Comparison of ENCODE assay signal across 18 cellular contexts in the genomic region with DNA sequence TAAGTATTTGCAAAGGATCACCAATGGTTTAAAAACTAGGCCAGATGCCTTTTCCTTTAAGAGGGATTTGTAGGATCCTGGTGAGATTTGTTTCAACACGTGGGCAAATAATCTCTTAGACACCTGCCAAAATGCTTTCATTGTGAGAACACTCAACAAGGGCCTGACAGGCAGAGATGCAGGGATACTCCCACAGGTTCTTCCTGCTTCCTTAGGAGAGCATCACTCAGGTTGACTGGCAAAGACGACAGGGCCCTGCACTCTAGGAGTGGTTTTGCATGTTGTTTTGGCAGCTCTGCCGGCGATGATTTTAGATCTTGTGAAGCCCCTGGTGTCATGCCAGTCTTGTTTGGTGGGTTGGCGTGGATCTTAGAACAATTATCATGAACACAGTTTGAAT.
DNase-seq lines count a peak whose midpoint lies in the region; ATAC-seq, FAIRE-seq and TF ChIP-seq lines count a peak whose summit lies in the region.
"Had no signal": no experiment of that assay in that cellular context is flagged by ENCODE, and none has a peak within 500 bp of the region (broad histone marks: within the 10 kb centered on the region; RNA-seq: fewer than 3 reads in every experiment).

No MANE protein-coding gene starts in this region.

- H3K4me3 ChIP-seq in RWPE2 (ENCODE audit: severe bottlenecking) (no peak overlapping the region), left lung (no peak overlapping the region)

- TF ChIP-seq CTCF in 22Rv1 (IDR thresholded peaks at IDR 0.05) = no peak
- TF ChIP-seq CTCF in RWPE2 (IDR thresholded peaks at IDR 0.05; ENCODE audit: poor library complexity, severe bottlenecking) = no peak
- no peak for TF ChIP-seq CTCF in left lung (IDR thresholded peaks at IDR 0.05)

- ATAC-seq in RWPE2 (ENCODE audit: low read depth) (peak; percentile 82), left lung (peak; percentile 33), HG03571 (IDR thresholded peaks at IDR 0.05; ENCODE audit: unreplicated experiment) (no peak)

- H3K27me3 ChIP-seq in RWPE2 (ENCODE audit: insufficient read depth, poor library complexity, severe bottlenecking) (no peaks in the 10 kb centered on the region), left lung (no peaks in the 10 kb centered on the region)

- intact Hi-C loops in left lung (cut with DNase I) = no loop called here

- H3K9me3 ChIP-seq in RWPE2 (ENCODE audit: severe bottlenecking) = no peaks in the 10 kb centered on the region
- H3K9me3 ChIP-seq in left lung = no peaks in the 10 kb centered on the region

- H3K27ac ChIP-seq in 22Rv1 = peak overlapping the region; percentile 53
- peak overlapping the region; percentile 84 for H3K27ac ChIP-seq in RWPE2 (ENCODE audit: poor library complexity, severe bottlenecking)
- H3K27ac ChIP-seq in left lung = peak overlapping the region in 1 of 2 donors; percentile 34

- no peaks in the 10 kb centered on the region for H3K36me3 ChIP-seq in RWPE2 (ENCODE audit: low read depth)
- H3K36me3 ChIP-seq in left lung = no peaks in the 10 kb centered on the region

- H3K4me1 ChIP-seq in RWPE2 (ENCODE audit: insufficient read depth, poor library complexity, severe bottlenecking) (peaks cover 19% of the 10 kb centered on the region), left lung (peaks cover 0 to 10% of the 10 kb centered on the region in 2 donors)

- peak; percentile 32 for DNase-seq in NCI-H1105 treated with DMSO at 0.1 percent for 48 hours (lab: John Stamatoyannopoulos, UW)
- DNase-seq in RWPE2 (ENCODE audit: low spot score) = no peak
- DNase-seq in left lung = no peak
- no peak for DNase-seq in T-helper 2 cell
- no peak for DNase-seq in frontal cortex (ENCODE audit: low spot score in 2 of 2)
- DNase-seq in middle frontal gyrus (ENCODE audit: extremely low spot score, low spot score) = no peak
- DNase-seq: activated CD4-positive, CD25-positive, alpha-beta regulatory T cell; CD8-positive, alpha-beta memory T cell; cortex of kidney; EL; GOT3; kidney; midbrain; occipital lobe; stimulated activated naive CD4-positive, alpha-beta T cell had no signal

- no peak for FAIRE-seq in frontal cortex (lab: Jason Lieb, UNC)
- FAIRE-seq: kidney, urothelium cell line had no signal
